8 cellular contexts compared by ENCODE assay signal in the genomic region with DNA sequence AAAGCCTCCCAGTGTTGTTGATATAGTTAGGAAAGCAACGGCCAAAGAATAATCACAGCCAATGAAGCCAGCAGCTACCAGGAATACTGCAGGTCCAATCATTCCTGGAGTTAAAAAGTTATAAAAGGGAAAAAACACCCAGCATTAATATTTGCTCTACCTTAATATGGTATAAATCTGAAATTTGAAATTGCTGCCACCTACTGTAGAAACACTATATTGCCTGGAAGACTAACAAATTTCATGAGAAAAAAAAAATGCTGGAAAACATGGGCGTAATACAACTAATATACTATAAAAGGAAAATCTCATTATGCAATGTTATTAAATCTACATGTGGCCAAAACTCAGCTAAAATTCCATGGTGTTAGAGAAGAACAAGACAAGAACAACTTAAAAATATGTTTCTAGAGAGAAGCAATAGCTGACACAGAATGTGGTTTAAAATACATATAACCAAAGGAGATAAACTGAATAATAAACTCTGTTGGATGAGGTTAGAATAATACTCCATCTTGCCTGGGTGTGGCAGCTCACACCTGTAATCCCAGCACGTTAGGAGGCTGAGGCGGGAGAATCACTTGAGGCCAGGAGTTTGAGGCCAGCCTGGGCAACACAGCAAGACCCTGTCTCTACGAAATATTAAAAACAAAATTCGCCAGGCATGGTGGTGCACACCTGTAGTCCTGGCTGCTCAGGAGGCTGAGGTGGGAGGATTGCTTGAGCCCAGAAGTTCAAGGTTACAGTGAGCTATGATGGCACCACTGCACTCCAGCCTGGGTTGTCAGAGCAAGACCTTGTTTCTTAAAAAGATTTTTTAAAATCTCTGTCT. TPM values are rescaled to one million over a fixed set of nuclear protein-coding genes. Genes with fewer than 3 reads are reported as not detected.
DNase-seq lines count a peak whose midpoint lies in the region; ATAC-seq and TF ChIP-seq lines count a peak whose summit lies in the region.

No MANE protein-coding gene starts in this region.

- ATAC-seq in HG03135 (IDR thresholded peaks at IDR 0.05; ENCODE audit: unreplicated experiment) (no peak), GM18909 (IDR thresholded peaks at IDR 0.05; ENCODE audit: poor library complexity, unreplicated experiment) (no peak), HG02870 (IDR thresholded peaks at IDR 0.05; ENCODE audit: unreplicated experiment) (no peak)

- no peak overlapping the region for H3K4me3 ChIP-seq in fibroblast of pulmonary artery (replicated peaks; ENCODE audit: low read depth, low read length)

- peak; percentile 68 for DNase-seq in EH (ENCODE audit: low read depth)
- peak; percentile 88 for DNase-seq in HT-29 (ENCODE audit: low spot score)
- DNase-seq in SKM-1 treated with dmso at 0.1 percent for 144 hours (lab: John Stamatoyannopoulos, UW; ENCODE audit: unreplicated experiment): peak; percentile 31
- DNase-seq in fibroblast of pulmonary artery (ENCODE audit: low read depth): peak; percentile 75
- DNase-seq in non-pigmented ciliary epithelial cell (ENCODE audit: low read depth): peak; percentile 9

- peak; percentile 61 for TF ChIP-seq CTCF in fibroblast of pulmonary artery (IDR thresholded peaks at IDR 0.05; ENCODE audit: low read length, missing control alignments)

RNA-seq across cellular contexts. Expression of a gene that starts 43.1 kb away (rescaled TPM):
- 9.7 and 10.8 TPM in 2 replicates for total RNA-seq in HT-29 (2014; rRNA removed; shearing (Covaris generic))

Comparison
In these comparisons a context has a peak if more than half of its experiments do, and no peak if none do; other contexts are left out.
1. DNase-seq: peak in every context shown above with its lines; median percentile 88 in HT-29; 75 in fibroblast of pulmonary artery; 68 in EH; 31 in SKM-1 treated with dmso at 0.1 percent for 144 hours; 9 in non-pigmented ciliary epithelial cell.